Comparison of ENCODE assay signal across 8 cellular contexts in genomic region chr3:185332026-185332735, GRCh38. TPM values are rescaled to one million over a fixed set of nuclear protein-coding genes. Genes with fewer than 3 reads are reported as not detected.
DNase-seq lines count a peak whose midpoint lies in the region; ATAC-seq and TF ChIP-seq lines count a peak whose summit lies in the region.

No MANE protein-coding gene starts in this region.

- H4K20me1 ChIP-seq in OCI-LY3 (ENCODE audit: insufficient read depth, low read length): no peaks in the 10 kb centered on the region

- peak; percentile 98 for ATAC-seq in GM21515 (IDR thresholded peaks at IDR 0.05; ENCODE audit: unreplicated experiment)

- H3K27ac ChIP-seq in OCI-LY3 (ENCODE audit: low read length): peak overlapping the region; percentile 8

- peak overlapping the region; percentile 45 for H3K4me3 ChIP-seq in OCI-LY3 (ENCODE audit: low read length)
- H3K4me3 ChIP-seq in foreskin fibroblast (ENCODE audit: low read depth in 1 of 2, low read length in 2 of 2): no peak overlapping the region

- H3K79me2 ChIP-seq in OCI-LY3 (ENCODE audit: low read length): no peaks in the 10 kb centered on the region

- TF ChIP-seq CTCF in GM10266 (IDR thresholded peaks at IDR 0.05; ENCODE audit: control insufficient read depth, insufficient read depth, low read depth, missing control alignments) (no peak), OCI-LY3 (IDR thresholded peaks at IDR 0.05; ENCODE audit: low read depth, low read length) (no peak), foreskin fibroblast (IDR thresholded peaks at IDR 0.05; ENCODE audit: low read depth, low read length) (no peak)

- peaks cover 30% of the 10 kb centered on the region for H3K4me1 ChIP-seq in OCI-LY3 (ENCODE audit: low read length)

- H3K4me2 ChIP-seq in OCI-LY3 (ENCODE audit: low read length): peak overlapping the region; percentile 47

- no peaks in the 10 kb centered on the region; the same call in 1 of the 2 replicates for H3K27me3 ChIP-seq in OCI-LY3 (ENCODE audit: low read depth, low read length)

- no peaks in the 10 kb centered on the region for H3K9me3 ChIP-seq in OCI-LY3 (ENCODE audit: insufficient read depth, low read length)

- H3K36me3 ChIP-seq in OCI-LY3 (replicated peaks; ENCODE audit: low read depth, low read length): no peaks in the 10 kb centered on the region

- no peak overlapping the region for H3K9ac ChIP-seq in OCI-LY3 (ENCODE audit: low read length)

- DNase-seq in GM10266 (ENCODE audit: extremely low spot score): peak; percentile 40
- DNase-seq in HPDE6-E6E7 (ENCODE audit: extremely low spot score): peak; percentile 42
- DNase-seq in foreskin fibroblast: peak; percentile 15 to 22
- no peak for DNase-seq in mesenteric fat pad (ENCODE audit: low spot score)
- DNase-seq in hypothalamus (lab: John Stamatoyannopoulos, UW): no peak
- no peak for DNase-seq in HK-2 (ENCODE audit: unreplicated experiment)

- H2AFZ ChIP-seq in OCI-LY3 (ENCODE audit: low read depth, low read length): no peak overlapping the region

RNA-seq across cellular contexts. Expression of gene MAP3K13, which starts 30.8 kb away (rescaled TPM):
- total RNA-seq in mesenteric fat pad: 23.7 TPM

Comparison
In these comparisons a context has a peak if more than half of its experiments do, and no peak if none do; other contexts are left out.
1. DNase-seq: peak in GM10266 (single experiment), HPDE6-E6E7 (single experiment) and foreskin fibroblast (2 of 2); none in mesenteric fat pad (single experiment), hypothalamus (0 of 51) and HK-2 (single experiment).